Comparison of ENCODE assay signal across 13 cellular contexts in the genomic region with DNA sequence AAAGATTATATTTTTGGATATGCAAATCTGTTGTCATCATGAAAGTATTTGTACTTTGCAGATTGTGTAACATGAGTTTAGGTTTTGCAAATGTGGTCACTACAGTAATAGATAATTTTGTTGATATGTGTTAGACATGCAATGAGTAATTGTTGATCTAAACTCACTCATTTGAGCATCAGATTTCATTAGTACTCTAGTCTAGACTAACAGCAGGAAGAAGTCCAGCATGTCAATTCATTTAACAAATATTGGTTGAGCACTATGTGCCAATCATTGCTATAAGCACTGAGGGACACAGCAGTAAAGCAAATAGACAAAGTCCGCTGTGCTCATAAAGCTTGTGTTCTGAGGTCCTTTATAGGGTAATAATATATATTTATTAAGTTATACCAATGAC.
A peak's percentile ranks its signal among the peaks of the same experiment; 100 is the strongest.
DNase-seq lines count a peak whose midpoint lies in the region; ATAC-seq and TF ChIP-seq lines count a peak whose summit lies in the region.
"Had no signal": no experiment of that assay in that cellular context is flagged by ENCODE, and none has a peak within 500 bp of the region (broad histone marks: within the 10 kb centered on the region; RNA-seq: fewer than 3 reads in every experiment).

No MANE protein-coding gene starts in this region.

- ATAC-seq in activated T-cell treated with anti-CD3 and anti-CD28 coated beads, Interleukin-2, amount 50 U/mL, for 72 hours (replicated peaks in 1 of 2) = no peak

- intact Hi-C loops in MCF 10A (cut with micrococcal nuclease) = loop anchor here (10.0 kb wide), 4 partner anchors 115 to 1185 kb away; no protein-coding TSS in a partner anchor
- intact Hi-C loops in CD4-positive, alpha-beta memory T cell (cut with micrococcal nuclease) = loop anchor here (5.0 kb wide), 1 partner anchor 252 kb away; no protein-coding TSS in a partner anchor

- H3K36me3 Mint-ChIP-seq in MCF 10A (ENCODE audit: insufficient read depth, unreplicated experiment) = no peaks in the 10 kb centered on the region
- H3K36me3 Mint-ChIP-seq in activated T-cell treated with anti-CD3 and anti-CD28 coated beads, Interleukin-2, amount 50 U/mL, for 72 hours (ENCODE audit: insufficient read depth in 2 of 2) = no peaks in the 10 kb centered on the region
- H3K36me3 Mint-ChIP-seq in CD4-positive, alpha-beta memory T cell = no peaks in the 10 kb centered on the region
- H3K36me3 Mint-ChIP-seq: CD4-positive, CD25-positive, alpha-beta regulatory T cell had no signal

- DNase-seq in HuH-7.5 (ENCODE audit: low spot score) = peak; percentile 11
- DNase-seq in MCF 10A (ENCODE audit: unreplicated experiment) = peak; percentile 20
- DNase-seq in globus pallidus (ENCODE audit: low spot score) = peak; percentile 43
- DNase-seq in substantia nigra (lab: John Stamatoyannopoulos, UW) = no peak
- no peak for DNase-seq in activated T-cell treated with anti-CD3 and anti-CD28 coated beads, Interleukin-2, amount 50 U/mL, for 72 hours
- DNase-seq in NCI-H446 treated with DMSO at 0.1 percent for 48 hours (lab: John Stamatoyannopoulos, UW) = no peak
- no peak for DNase-seq in CD4-positive, alpha-beta memory T cell
- DNase-seq: activated T-cell treated with anti-CD3 and anti-CD28 coated beads, Interleukin-2, amount 50 U/mL, for 24 hours; CD4-positive, CD25-positive, alpha-beta regulatory T cell; H9; mesendoderm; T-helper 1 cell had no signal

- no peaks in the 10 kb centered on the region for H3K9me3 Mint-ChIP-seq in MCF 10A (ENCODE audit: unreplicated experiment)
- no peaks in the 10 kb centered on the region for H3K9me3 Mint-ChIP-seq in activated T-cell treated with anti-CD3 and anti-CD28 coated beads, Interleukin-2, amount 50 U/mL, for 72 hours
- no peaks in the 10 kb centered on the region for H3K9me3 Mint-ChIP-seq in CD4-positive, alpha-beta memory T cell
- H3K9me3 Mint-ChIP-seq: activated T-cell treated with anti-CD3 and anti-CD28 coated beads, Interleukin-2, amount 50 U/mL, for 24 hours; CD4-positive, CD25-positive, alpha-beta regulatory T cell; H9 had no signal

- H3K27ac Mint-ChIP-seq in MCF 10A (ENCODE audit: low read depth, unreplicated experiment) = no peak overlapping the region
- no peak overlapping the region for H3K27ac Mint-ChIP-seq in activated T-cell treated with anti-CD3 and anti-CD28 coated beads, Interleukin-2, amount 50 U/mL, for 72 hours
- no peak overlapping the region for H3K27ac Mint-ChIP-seq in CD4-positive, alpha-beta memory T cell
- H3K27ac Mint-ChIP-seq: activated T-cell treated with anti-CD3 and anti-CD28 coated beads, Interleukin-2, amount 50 U/mL, for 24 hours; CD4-positive, CD25-positive, alpha-beta regulatory T cell; H9 had no signal

- CTCF ChIA-PET in MCF 10A (lab: Yijun Ruan, JAX) = interaction anchor here (0.7 to 1.3 kb wide), 3 partner anchors 197 to 286 kb away, joined by 3 to 6 read pairs (median 3); no protein-coding TSS in a partner anchor
- CTCF ChIA-PET in CD4-positive, alpha-beta memory T cell (lab: Charles Lee; ENCODE audit: partially characterized antibody) = no interaction called here

- H3K27me3 Mint-ChIP-seq in MCF 10A (ENCODE audit: insufficient read depth, unreplicated experiment) = peaks cover 11% of the 10 kb centered on the region
- no peaks in the 10 kb centered on the region for H3K27me3 Mint-ChIP-seq in activated T-cell treated with anti-CD3 and anti-CD28 coated beads, Interleukin-2, amount 50 U/mL, for 72 hours (ENCODE audit: low read depth)
- H3K27me3 Mint-ChIP-seq in CD4-positive, alpha-beta memory T cell = peaks cover 0 to 1% of the 10 kb centered on the region in 2 donors
- H3K27me3 Mint-ChIP-seq: activated T-cell treated with anti-CD3 and anti-CD28 coated beads, Interleukin-2, amount 50 U/mL, for 24 hours; CD4-positive, CD25-positive, alpha-beta regulatory T cell had no signal

- H3K9me3 ChIP-seq in CD4-positive, alpha-beta memory T cell (ENCODE audit: control insufficient read depth in 1 of 2, low read length in 2 of 2) = no peaks in the 10 kb centered on the region

- no peak overlapping the region for H3K4me3 ChIP-seq in CD4-positive, alpha-beta memory T cell (ENCODE audit: low read length in 2 of 2)
- H3K4me3 ChIP-seq: PC-9 had no signal

- no TSS peak for BruUV-seq in MCF 10A (replicated peaks; lab: Mats Ljungman, UMichigan)

- H3K36me3 ChIP-seq in CD4-positive, alpha-beta memory T cell (ENCODE audit: insufficient read depth, low read length) = no peaks in the 10 kb centered on the region

- H3K4me1 Mint-ChIP-seq in MCF 10A (ENCODE audit: insufficient read depth, unreplicated experiment) = peaks cover 7% of the 10 kb centered on the region
- H3K4me1 Mint-ChIP-seq in activated T-cell treated with anti-CD3 and anti-CD28 coated beads, Interleukin-2, amount 50 U/mL, for 72 hours (ENCODE audit: low read depth) = no peaks in the 10 kb centered on the region
- H3K4me1 Mint-ChIP-seq in CD4-positive, alpha-beta memory T cell = no peaks in the 10 kb centered on the region
- H3K4me1 Mint-ChIP-seq: CD4-positive, CD25-positive, alpha-beta regulatory T cell; H9 had no signal

- H3K4me3 Mint-ChIP-seq in MCF 10A (ENCODE audit: unreplicated experiment) = no peak overlapping the region
- H3K4me3 Mint-ChIP-seq in activated T-cell treated with anti-CD3 and anti-CD28 coated beads, Interleukin-2, amount 50 U/mL, for 72 hours = no peak overlapping the region
- H3K4me3 Mint-ChIP-seq in CD4-positive, alpha-beta memory T cell = no peak overlapping the region
- H3K4me3 Mint-ChIP-seq: activated T-cell treated with anti-CD3 and anti-CD28 coated beads, Interleukin-2, amount 50 U/mL, for 24 hours; CD4-positive, CD25-positive, alpha-beta regulatory T cell; H9 had no signal

- H3K27me3 ChIP-seq in CD4-positive, alpha-beta memory T cell (ENCODE audit: insufficient read depth, low read length) = no peaks in the 10 kb centered on the region

- TF ChIP-seq CTCF in MCF 10A (IDR thresholded peaks at IDR 0.05; ENCODE audit: unreplicated experiment) = no peak

- POLR2A ChIA-PET in MCF 10A (lab: Yijun Ruan, JAX) = no interaction called here
- POLR2A ChIA-PET in CD4-positive, alpha-beta memory T cell (lab: Charles Lee; ENCODE audit: partially characterized antibody) = no interaction called here

- H3K27ac ChIP-seq in substantia nigra (ENCODE audit: low read depth, low read length, poor library complexity, severe bottlenecking) = peak overlapping the region; percentile 52
- H3K27ac ChIP-seq in CD4-positive, alpha-beta memory T cell (ENCODE audit: low read depth, low read length) = no peak overlapping the region
- H3K27ac ChIP-seq: PC-9 had no signal

- H3K4me1 ChIP-seq in CD4-positive, alpha-beta memory T cell (ENCODE audit: insufficient read depth, low read length) = no peaks in the 10 kb centered on the region

Comparison
In these comparisons a context has a peak if more than half of its experiments do, and no peak if none do; other contexts are left out.
1. DNase-seq: peak in HuH-7.5 (single experiment), MCF 10A (single experiment) and globus pallidus (single experiment); none in substantia nigra (0 of 49), activated T-cell treated with anti-CD3 and anti-CD28 coated beads, Interleukin-2, amount 50 U/mL, for 72 hours (0 of 2), NCI-H446 treated with DMSO at 0.1 percent for 48 hours (single experiment) and CD4-positive, alpha-beta memory T cell (0 of 5).